ENCODE assay signal across 8 cellular contexts in genomic region chr2:62305421-62306176, GRCh38.
A peak's percentile ranks its signal among the peaks of the same experiment; 100 is the strongest.
DNase-seq lines count a peak whose midpoint lies in the region; ATAC-seq and TF ChIP-seq lines count a peak whose summit lies in the region.

No MANE protein-coding gene starts in this region.

- H3K4me1 Mint-ChIP-seq in mesothelial cell of epicardium = peaks cover 47% of the 10 kb centered on the region

- no peaks in the 10 kb centered on the region for H3K9me3 Mint-ChIP-seq in mesothelial cell of epicardium

- H3K27ac Mint-ChIP-seq in mesothelial cell of epicardium = peak overlapping the region; percentile 53

- no peak for TF ChIP-seq CTCF in mesothelial cell of epicardium (IDR thresholded peaks at IDR 0.05; ENCODE audit: unreplicated experiment)

- H3K4me3 Mint-ChIP-seq in mesothelial cell of epicardium = no peak overlapping the region

- no peaks in the 10 kb centered on the region for H3K36me3 Mint-ChIP-seq in mesothelial cell of epicardium

- DNase-seq in stimulated activated naive CD4-positive, alpha-beta T cell treated with Interleukin-2 at 50 U/mL for 16 hours (lab: John Stamatoyannopoulos, UW) = peak; percentile 63
- no peak for DNase-seq in stimulated activated naive CD4-positive, alpha-beta T cell (lab: John Stamatoyannopoulos, UW)
- peak; percentile 83 for DNase-seq in activated CD8-positive, alpha-beta memory T cell treated with anti-CD3 and anti-CD28 coated beads, Interleukin-2, amount 50 U/mL, for 48 hours
- no peak for DNase-seq in mesothelial cell of epicardium (ENCODE audit: low spot score in 2 of 2, unreplicated experiment in 2 of 2)
- no peak for DNase-seq in pons (ENCODE audit: low spot score)
- no peak for DNase-seq in D341Med (ENCODE audit: low spot score)
- DNase-seq in HK-2 (ENCODE audit: unreplicated experiment) = no peak

- no peaks in the 10 kb centered on the region for H3K27me3 Mint-ChIP-seq in mesothelial cell of epicardium (ENCODE audit: low read depth)

- ATAC-seq in HG03135 (IDR thresholded peaks at IDR 0.05; ENCODE audit: unreplicated experiment) = no peak

Comparison
In these comparisons a context has a peak if more than half of its experiments do, and no peak if none do; other contexts are left out.
1. DNase-seq: peak in stimulated activated naive CD4-positive, alpha-beta T cell treated with Interleukin-2 at 50 U/mL for 16 hours (single experiment) and activated CD8-positive, alpha-beta memory T cell treated with anti-CD3 and anti-CD28 coated beads, Interleukin-2, amount 50 U/mL, for 48 hours (single experiment); none in stimulated activated naive CD4-positive, alpha-beta T cell (0 of 6), mesothelial cell of epicardium (0 of 2), pons (single experiment), D341Med (single experiment) and HK-2 (single experiment).